In the genomic region with DNA sequence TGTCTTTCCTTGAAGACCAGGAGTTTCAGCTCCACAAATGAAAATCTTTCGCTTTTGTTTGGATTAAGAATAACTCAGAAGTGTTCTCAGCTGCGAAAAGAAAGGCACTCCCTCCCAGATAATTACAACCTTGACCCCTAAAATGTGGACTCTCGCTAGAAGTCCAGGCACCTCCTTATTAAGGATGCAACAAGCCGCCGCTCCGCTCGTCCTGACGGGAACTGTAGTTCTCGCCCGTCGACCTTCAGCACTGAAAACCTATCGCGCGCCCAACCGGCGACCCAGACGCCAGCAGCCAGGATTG, we compare ENCODE assay signal across 8 cellular contexts. TPM values are rescaled to one million over a fixed set of nuclear protein-coding genes. Genes with fewer than 3 reads are reported as not detected.
DNase-seq lines count a peak whose midpoint lies in the region; ATAC-seq and TF ChIP-seq lines count a peak whose summit lies in the region.

No MANE protein-coding gene starts in this region.

- ATAC-seq in RWPE2 (ENCODE audit: low read depth) (no peak), GM21717 (IDR thresholded peaks at IDR 0.05; ENCODE audit: unreplicated experiment) (no peak)

- H3K79me2 ChIP-seq in fibroblast of lung (ENCODE audit: control insufficient read depth, insufficient read depth, low read length) (peaks cover 54% of the 10 kb centered on the region), osteoblast (ENCODE audit: insufficient read depth, low read length) (peaks cover 55% of the 10 kb centered on the region)

- peaks cover 30% of the 10 kb centered on the region for H3K36me3 ChIP-seq in RWPE2 (ENCODE audit: low read depth)
- H3K36me3 ChIP-seq in fibroblast of lung (ENCODE audit: control insufficient read depth, insufficient read depth, low read length): no peaks in the 10 kb centered on the region
- peaks cover 6% of the 10 kb centered on the region for H3K36me3 ChIP-seq in osteoblast (ENCODE audit: insufficient read depth, low read length)

- no peak overlapping the region for H2AFZ ChIP-seq in fibroblast of lung (ENCODE audit: low read length)
- peak overlapping the region; percentile 64 for H2AFZ ChIP-seq in osteoblast (ENCODE audit: low read length)

- peak overlapping the region; percentile 84 for H3K4me2 ChIP-seq in fibroblast of lung (ENCODE audit: extremely low read depth, insufficient read depth, low read length)
- peak overlapping the region; percentile 92 for H3K4me2 ChIP-seq in osteoblast (ENCODE audit: insufficient read depth, low read length)

- peak overlapping the region; percentile 90 for H3K27ac ChIP-seq in RWPE2 (ENCODE audit: poor library complexity, severe bottlenecking)
- H3K27ac ChIP-seq in fibroblast of lung (ENCODE audit: insufficient read depth, low read length): peak overlapping the region; percentile 99
- peak overlapping the region; percentile 96 for H3K27ac ChIP-seq in osteoblast (ENCODE audit: low read depth, low read length)

- H3K9ac ChIP-seq in fibroblast of lung (ENCODE audit: insufficient read depth, low read length): peak overlapping the region; percentile 100

- no peak for TF ChIP-seq CTCF in RWPE2 (IDR thresholded peaks at IDR 0.05; ENCODE audit: poor library complexity, severe bottlenecking)
- TF ChIP-seq CTCF in fibroblast of lung (conservative IDR thresholded peaks at IDR 0.05 in 1 of 2, IDR thresholded peaks at IDR 0.05 in 1 of 2; ENCODE audit: low read depth in 1 of 2, low read length in 2 of 2): no peak
- TF ChIP-seq CTCF in osteoblast (IDR thresholded peaks at IDR 0.05; ENCODE audit: extremely low read depth, low read depth, low read length): no peak

- H3K9me3 ChIP-seq in RWPE2 (ENCODE audit: severe bottlenecking) (no peaks in the 10 kb centered on the region), fibroblast of lung (ENCODE audit: control insufficient read depth, insufficient read depth, low read depth, low read length) (no peaks in the 10 kb centered on the region), osteoblast (ENCODE audit: low read depth, low read length) (no peaks in the 10 kb centered on the region)

- H3K4me1 ChIP-seq in RWPE2 (ENCODE audit: insufficient read depth, poor library complexity, severe bottlenecking) (peaks cover 6% of the 10 kb centered on the region), fibroblast of lung (ENCODE audit: control insufficient read depth, extremely low read depth, insufficient read depth, low read length) (peaks cover 6% of the 10 kb centered on the region), osteoblast (ENCODE audit: insufficient read depth, low read length) (peaks cover 21% of the 10 kb centered on the region)

- DNase-seq in DMS153 treated with DMSO at 0.1 percent for 48 hours (lab: John Stamatoyannopoulos, UW; ENCODE audit: unreplicated experiment) (peak; percentile 91), DMS153 (lab: John Stamatoyannopoulos, UW) (no peak), RWPE2 (ENCODE audit: low spot score) (no peak), fibroblast of lung (ENCODE audit: low read depth in 2 of 2) (peak in 1 of 2 donors; percentile 15), osteoblast (ENCODE audit: insufficient read length, low spot score, missing footprints) (no peak), GM03348 (ENCODE audit: low spot score) (no peak)
- no peak for DNase-seq in activated CD8-positive, alpha-beta memory T cell treated with anti-CD3 and anti-CD28 coated beads for 24 hours

- no peaks in the 10 kb centered on the region for H3K27me3 ChIP-seq in RWPE2 (ENCODE audit: insufficient read depth, poor library complexity, severe bottlenecking)
- H3K27me3 ChIP-seq in fibroblast of lung (ENCODE audit: control insufficient read depth, insufficient read depth, low read length): no peaks in the 10 kb centered on the region
- no peaks in the 10 kb centered on the region for H3K27me3 ChIP-seq in osteoblast (ENCODE audit: insufficient read depth, low read length)

- peak overlapping the region; percentile 85 for H3K4me3 ChIP-seq in RWPE2 (ENCODE audit: severe bottlenecking)
- peak overlapping the region; percentile 87 to 96 (median 94) for H3K4me3 ChIP-seq in fibroblast of lung (replicated peaks in 1 of 4; ENCODE audit: control extremely low read depth in 1 of 4, insufficient read depth in 1 of 4, low read depth in 3 of 4, low read length in 4 of 4)
- H3K4me3 ChIP-seq in osteoblast (ENCODE audit: insufficient read depth, low read length): peak overlapping the region; percentile 97

- H4K20me1 ChIP-seq in fibroblast of lung (ENCODE audit: control insufficient read depth, extremely low read depth, insufficient read depth, low read length): no peaks in the 10 kb centered on the region
- H4K20me1 ChIP-seq in osteoblast (ENCODE audit: insufficient read depth, low read length): peaks cover 47% of the 10 kb centered on the region

RNA-seq across cellular contexts. Expression of a gene that starts 0.6 kb away (rescaled TPM):
- total RNA-seq in fibroblast of lung (37.5 and 47.1 TPM in 2 replicates), osteoblast (55.7 and 60.4 TPM in 2 replicates)
- 52.7 and 60.5 TPM in 2 replicates for polyA plus RNA-seq in fibroblast of lung
- 59.1 and 75.9 TPM in 2 replicates for polyA plus RNA-seq in fibroblast of lung (2012)
- polyA minus RNA-seq in fibroblast of lung (ENCODE audit: low replicate concordance): 15.5 and 32.9 TPM in 2 replicates

RNA-seq across cellular contexts. Expression of a gene that starts 4.6 kb away (rescaled TPM):
- total RNA-seq in fibroblast of lung: 19.5 and 23.6 TPM in 2 replicates
- 51.9 and 55.2 TPM in 2 replicates for polyA plus RNA-seq in fibroblast of lung
- polyA plus RNA-seq in fibroblast of lung (2012): 37.6 and 38.9 TPM in 2 replicates
- polyA minus RNA-seq in fibroblast of lung (ENCODE audit: low replicate concordance): 47.3 and 79.4 TPM in 2 replicates
- 30.4 and 30.8 TPM in 2 replicates for total RNA-seq in osteoblast
